ENCODE assay signal across 21 cellular contexts in genomic region chr11:63761173-63761572, GRCh38. TPM values are rescaled to one million over a fixed set of nuclear protein-coding genes. Genes with fewer than 3 reads are reported as not detected.
A peak's percentile ranks its signal among the peaks of the same experiment; 100 is the strongest.
DNase-seq lines count a peak whose midpoint lies in the region; TF ChIP-seq lines count a peak whose summit lies in the region.
"Had no signal": no experiment of that assay in that cellular context is flagged by ENCODE, and none has a peak within 500 bp of the region (broad histone marks: within the 10 kb centered on the region; RNA-seq: fewer than 3 reads in every experiment).

No MANE protein-coding gene starts in this region.

- no peaks in the 10 kb centered on the region for H3K79me2 ChIP-seq in MM.1S (ENCODE audit: low read length)
- H3K79me2 ChIP-seq: parathyroid adenoma had no signal

- no peaks in the 10 kb centered on the region for H3K9me2 ChIP-seq in MM.1S (replicated peaks; ENCODE audit: insufficient read depth, low read length)

- DNase-seq in WERI-Rb-1 (no peak), osteocyte (ENCODE audit: extremely low spot score, unreplicated experiment) (no peak), MM.1S (no peak), NCI-H1436 treated with DMSO at 0.1 percent for 48 hours (lab: John Stamatoyannopoulos, UW) (no peak), SIG-M5 treated with dmso at 0.1 percent for 504 hours (lab: John Stamatoyannopoulos, UW; ENCODE audit: unreplicated experiment) (no peak), superior temporal gyrus (ENCODE audit: extremely low spot score) (no peak)
- DNase-seq: activated CD4-positive, alpha-beta T cell treated with anti-CD3 and anti-CD28 coated beads for 1 hour; activated CD8-positive, alpha-beta memory T cell treated with anti-CD3 and anti-CD28 coated beads, Interleukin-2, amount 50 U/mL, for 4 hours; AML-193; COR-L47; left lung; NCI-H1930; Peyer's patch; stimulated activated CD4-positive, alpha-beta T cell treated with anti-CD3 and anti-CD28 coated beads, Interleukin-4, amount 100 ng/mL, for 1 hour; T1000 had no signal

- H3K36me3 ChIP-seq in HEK293 (ENCODE audit: control insufficient read depth in 2 of 2, insufficient read depth in 1 of 2, low read length in 2 of 2) (peaks cover 3 to 68% of the 10 kb centered on the region in 2 experiments; a peak in 2 of 3 replicates), WERI-Rb-1 (peaks cover 57% of the 10 kb centered on the region), MM.1S (replicated peaks; ENCODE audit: insufficient read depth, low read length) (no peaks in the 10 kb centered on the region)

- H2AFZ ChIP-seq in MM.1S (ENCODE audit: low read length): no peak overlapping the region
- H2AFZ ChIP-seq: parathyroid adenoma had no signal

- TF ChIP-seq CTCF in HEK293 (tag by site-specific recombination; IDR thresholded peaks at IDR 0.05): no peak
- no peak for TF ChIP-seq CTCF in WERI-Rb-1 (IDR thresholded peaks at IDR 0.05; ENCODE audit: low read depth, low read length)
- no peak for TF ChIP-seq CTCF in osteocyte (IDR thresholded peaks at IDR 0.05)
- no peak for TF ChIP-seq CTCF in MM.1S (IDR thresholded peaks at IDR 0.05; ENCODE audit: low read length)

- H3K4me1 ChIP-seq in HEK293 (ENCODE audit: control insufficient read depth, insufficient read depth, low read length) (no peaks in the 10 kb centered on the region), MM.1S (ENCODE audit: low read length) (no peaks in the 10 kb centered on the region)
- H3K4me1 ChIP-seq: left lung, parathyroid adenoma had no signal

- H3K4me3 ChIP-seq in HEK293 (ENCODE audit: low read depth, low read length): no peak overlapping the region
- H3K4me3 ChIP-seq in WERI-Rb-1 (ENCODE audit: low read depth, low read length): no peak overlapping the region
- H3K4me3 ChIP-seq in iPS-11a (ENCODE audit: low read depth, low read length): peak overlapping the region; percentile 95
- no peak overlapping the region for H3K4me3 ChIP-seq in MM.1S (ENCODE audit: low read length)
- H3K4me3 ChIP-seq: left lung, mucosa of descending colon, Peyer's patch, skin epidermis had no signal

- no peaks in the 10 kb centered on the region for H4K20me1 ChIP-seq in MM.1S (ENCODE audit: insufficient read depth, low read length)

- H3K4me1 Mint-ChIP-seq in osteocyte (ENCODE audit: unreplicated experiment): peaks cover 20% of the 10 kb centered on the region
- H3K4me1 Mint-ChIP-seq: IgD-negative memory B cell had no signal

- H3K4me3 Mint-ChIP-seq in osteocyte (ENCODE audit: unreplicated experiment): no peak overlapping the region
- H3K4me3 Mint-ChIP-seq: IgD-negative memory B cell had no signal

- CTCF ChIA-PET in HEK293 (lab: Yijun Ruan, JAX): no interaction called here

- H3K9ac ChIP-seq in MM.1S (ENCODE audit: low read length): no peak overlapping the region
- H3K9ac ChIP-seq: parathyroid adenoma had no signal

- H3K36me3 Mint-ChIP-seq in osteocyte (ENCODE audit: unreplicated experiment): peaks cover 16% of the 10 kb centered on the region
- H3K36me3 Mint-ChIP-seq: IgD-negative memory B cell had no signal

- POLR2A ChIA-PET in HEK293 (lab: Yijun Ruan, JAX): interaction anchor here (1.1 kb wide), 1 partner anchor 86 kb away, joined by 3 read pairs; no protein-coding TSS in a partner anchor

- no peaks in the 10 kb centered on the region for H3K27me3 Mint-ChIP-seq in osteocyte (ENCODE audit: unreplicated experiment)
- H3K27me3 Mint-ChIP-seq: IgD-negative memory B cell had no signal

- no peaks in the 10 kb centered on the region for H3K9me3 Mint-ChIP-seq in osteocyte (ENCODE audit: unreplicated experiment)
- H3K9me3 Mint-ChIP-seq: IgD-negative memory B cell had no signal

- peak overlapping the region; percentile 23 for H3K27ac Mint-ChIP-seq in osteocyte (ENCODE audit: unreplicated experiment)

- no peak overlapping the region for H3K27ac ChIP-seq in HEK293 (ENCODE audit: extremely low read depth, low read depth, low read length)
- H3K27ac ChIP-seq in WERI-Rb-1: peak overlapping the region; percentile 77
- no peak overlapping the region for H3K27ac ChIP-seq in MM.1S (ENCODE audit: low read length)
- H3K27ac ChIP-seq: left lung, parathyroid adenoma, Peyer's patch had no signal

- H3K9me3 ChIP-seq in HEK293 (ENCODE audit: control insufficient read depth, insufficient read depth, low read depth, low read length) (no peaks in the 10 kb centered on the region), WERI-Rb-1 (ENCODE audit: severe bottlenecking) (no peaks in the 10 kb centered on the region), MM.1S (replicated peaks; ENCODE audit: insufficient read depth, low read length) (no peaks in the 10 kb centered on the region)
- H3K9me3 ChIP-seq: left lung, mucosa of descending colon, Peyer's patch had no signal

- H3K27me3 ChIP-seq in WERI-Rb-1 (ENCODE audit: insufficient read depth, low read depth, severe bottlenecking) (no peaks in the 10 kb centered on the region), MM.1S (replicated peaks; ENCODE audit: insufficient read depth, low read length) (no peaks in the 10 kb centered on the region)
- H3K27me3 ChIP-seq: left lung, Peyer's patch had no signal

- no peak overlapping the region for H3K4me2 ChIP-seq in MM.1S (ENCODE audit: low read depth, low read length)

- no peaks in the 10 kb centered on the region for H3F3A ChIP-seq in MM.1S (ENCODE audit: insufficient read depth, low read length)

TF ChIP-seq in HEK293, 187 proteins besides CTCF, POLR2A, EP300 and RAD21:
- TF ChIP-seq ZIC2 (tag by site-specific recombination; IDR thresholded peaks at IDR 0.05): peak; percentile 73; the same call in 1 of the 2 replicates
- TF ChIP-seq REPIN1 (tag by site-specific recombination; IDR thresholded peaks at IDR 0.05; ENCODE audit: low read depth): no peak
- peak; percentile 73 for TF ChIP-seq GLIS1 (tag by site-specific recombination; IDR thresholded peaks at IDR 0.05)

RNA-seq across cellular contexts. Expression of gene ZFTA, which starts 7.4 kb away (rescaled TPM):
- 32.1 and 34.3 TPM in 2 replicates for total RNA-seq in osteocyte

RNA-seq across cellular contexts. Expression of gene SPINDOC, which starts 52.1 kb away (rescaled TPM):
- total RNA-seq in osteocyte: 32.1 and 33.5 TPM in 2 replicates
